ENCODE assay signal across 16 cellular contexts in the genomic region with DNA sequence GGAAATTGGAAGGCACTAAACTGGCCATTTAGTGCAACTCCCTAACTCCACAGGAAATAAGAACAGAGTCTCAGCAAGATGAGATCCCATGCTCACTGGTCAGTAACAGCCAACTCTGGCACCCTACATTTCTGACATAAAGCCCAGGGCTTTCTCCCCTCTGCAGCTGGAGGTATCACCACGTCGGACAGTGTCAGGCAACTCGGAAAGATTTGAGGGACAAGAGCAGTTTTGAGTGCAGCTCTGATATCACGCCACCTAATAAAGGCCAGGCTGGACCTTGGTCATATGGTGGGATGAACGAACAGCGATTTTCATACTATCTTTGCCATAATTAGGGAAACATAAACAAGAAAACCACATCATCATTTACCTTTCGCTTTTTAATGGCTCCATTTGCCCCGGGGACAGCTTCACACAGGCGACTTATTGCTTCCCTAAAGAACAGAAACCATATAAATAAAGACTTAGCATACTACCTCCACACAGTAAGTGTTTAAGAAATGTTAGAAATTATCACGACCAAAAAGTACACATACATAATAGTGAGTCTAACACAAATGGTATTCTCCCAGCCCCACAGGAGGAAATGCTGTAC.
"Had no signal": no experiment of that assay in that cellular context is flagged by ENCODE, and none has a peak within 500 bp of the region (broad histone marks: within the 10 kb centered on the region; RNA-seq: fewer than 3 reads in every experiment).

No MANE protein-coding gene starts in this region.

- H3K27me3 ChIP-seq: ascending aorta, gastroesophageal sphincter, suprapubic skin, upper lobe of left lung had no signal

- H3K9me3 Mint-ChIP-seq: activated naive CD4-positive, alpha-beta T cell treated with anti-CD3 and anti-CD28 coated beads for 36 hours; activated T-helper 17 cell treated with anti-CD3 and anti-CD28 coated beads, Interleukin-2, amount 50 U/mL, for 72 hours; naive thymus-derived CD8-positive, alpha-beta T cell; stimulated activated naive CD8-positive, alpha-beta T cell treated with anti-CD3 and anti-CD28 coated beads, Interleukin-15, Interleukin-2, amounts not matched to agents 100 ng/mL and 50 ng/mL, for 24 hours had no signal

- H3K36me3 ChIP-seq: ascending aorta, gastroesophageal sphincter, left ventricle myocardium inferior, prostate gland, suprapubic skin, upper lobe of left lung had no signal

- H3K4me1 ChIP-seq: gastroesophageal sphincter, left ventricle myocardium inferior, prostate gland, suprapubic skin, upper lobe of left lung had no signal

- H3K27ac Mint-ChIP-seq: activated naive CD4-positive, alpha-beta T cell treated with anti-CD3 and anti-CD28 coated beads for 36 hours; activated T-helper 17 cell treated with anti-CD3 and anti-CD28 coated beads, Interleukin-2, amount 50 U/mL, for 72 hours; naive thymus-derived CD8-positive, alpha-beta T cell; stimulated activated naive CD8-positive, alpha-beta T cell treated with anti-CD3 and anti-CD28 coated beads, Interleukin-15, Interleukin-2, amounts not matched to agents 100 ng/mL and 50 ng/mL, for 24 hours had no signal

- ATAC-seq: activated T-helper 17 cell treated with anti-CD3 and anti-CD28 coated beads, Interleukin-2, amount 50 U/mL, for 72 hours; gastroesophageal sphincter; mucosa of descending colon; naive thymus-derived CD8-positive, alpha-beta T cell had no signal

- H3K36me3 Mint-ChIP-seq: naive thymus-derived CD8-positive, alpha-beta T cell had no signal

- H3K4me3 Mint-ChIP-seq: activated naive CD4-positive, alpha-beta T cell treated with anti-CD3 and anti-CD28 coated beads for 36 hours; activated T-helper 17 cell treated with anti-CD3 and anti-CD28 coated beads, Interleukin-2, amount 50 U/mL, for 72 hours; naive thymus-derived CD8-positive, alpha-beta T cell; stimulated activated naive CD8-positive, alpha-beta T cell treated with anti-CD3 and anti-CD28 coated beads, Interleukin-15, Interleukin-2, amounts not matched to agents 100 ng/mL and 50 ng/mL, for 24 hours had no signal

- H3K4me3 ChIP-seq: ascending aorta, gastroesophageal sphincter, left ventricle myocardium inferior, mucosa of descending colon, prostate gland, suprapubic skin, upper lobe of left lung had no signal

- H3K9me3 ChIP-seq: ascending aorta, gastroesophageal sphincter, left ventricle myocardium inferior, mucosa of descending colon, prostate gland, suprapubic skin, upper lobe of left lung had no signal

- H3K4me1 Mint-ChIP-seq: activated T-helper 17 cell treated with anti-CD3 and anti-CD28 coated beads, Interleukin-2, amount 50 U/mL, for 72 hours; naive thymus-derived CD8-positive, alpha-beta T cell had no signal

- DNase-seq: activated CD4-positive, CD25-positive, alpha-beta regulatory T cell treated with anti-CD3 and anti-CD28 coated beads, Interleukin-2, amount 50 U/mL, for 72 hours; activated naive CD4-positive, alpha-beta T cell treated with anti-CD3 and anti-CD28 coated beads for 36 hours; left ventricle myocardium inferior; mucosa of descending colon; naive thymus-derived CD8-positive, alpha-beta T cell; occipital lobe; T-helper 1 cell; T1000; upper lobe of left lung had no signal

- H3K27ac ChIP-seq: epithelial cell of prostate, prostate gland, upper lobe of left lung had no signal
